Comparison of ENCODE assay signal across 24 cellular contexts in genomic region chr14:31660191-31660590, GRCh38.
DNase-seq lines count a peak whose midpoint lies in the region; ATAC-seq, FAIRE-seq and TF ChIP-seq lines count a peak whose summit lies in the region.
"Had no signal": no experiment of that assay in that cellular context is flagged by ENCODE, and none has a peak within 500 bp of the region (broad histone marks: within the 10 kb centered on the region; RNA-seq: fewer than 3 reads in every experiment).

No MANE protein-coding gene starts in this region.

- no peak overlapping the region for H3K27ac ChIP-seq in HepG2 (ENCODE audit: extremely low read length, insufficient read depth, low read length)
- H3K27ac ChIP-seq: coronary artery, HL-60, prostate gland had no signal

- no peaks in the 10 kb centered on the region for H3K36me3 ChIP-seq in HepG2 (replicated peaks in 1 of 2; ENCODE audit: control insufficient read depth in 1 of 2, insufficient read depth in 2 of 2, low read length in 2 of 2)
- H3K36me3 ChIP-seq: prostate gland had no signal

- CTCF ChIA-PET in HepG2 (lab: Yijun Ruan, JAX; ENCODE audit: low intra/inter-chr PET ratio, low total read pairs) = no interaction called here

- no peaks in the 10 kb centered on the region for H4K20me1 ChIP-seq in HepG2 (ENCODE audit: insufficient read depth, low read length)

- H3K4me2 ChIP-seq in HepG2 (ENCODE audit: low read depth, low read length) = no peak overlapping the region

- intact Hi-C loops in HepG2 (cut with micrococcal nuclease; ENCODE audit: unreplicated experiment) = no loop called here

- H3K9me3 Mint-ChIP-seq in stimulated activated naive B cell treated with anti-CD40 and anti-IgM and Interleukin-4, amounts not matched to agents 10 μg/mL and 1 μg/mL and 100 μg/mL, for 72 hours = peaks cover 8 to 10% of the 10 kb centered on the region in 2 donors

- TF ChIP-seq POLR2A in HepG2 (IDR thresholded peaks at IDR 0.05; ENCODE audit: insufficient read depth in 1 of 2, low read depth in 2 of 2, low read length in 2 of 2) (no peak), GM12892 (IDR thresholded peaks at IDR 0.05; ENCODE audit: low read depth, low read length) (no peak)

- no peak for TF ChIP-seq RAD21 in HepG2 (CRISPR knock-in tag; IDR thresholded peaks at IDR 0.05)

- no peaks in the 10 kb centered on the region for H3K4me1 ChIP-seq in HepG2 (ENCODE audit: insufficient read depth, low read length)
- H3K4me1 ChIP-seq: prostate gland had no signal

- ATAC-seq in GM18868 (IDR thresholded peaks at IDR 0.05; ENCODE audit: unreplicated experiment) = peak; percentile 86
- ATAC-seq in GM21423 (IDR thresholded peaks at IDR 0.05; ENCODE audit: unreplicated experiment) = peak; percentile 48
- peak; percentile 60 for ATAC-seq in HG03432 (IDR thresholded peaks at IDR 0.05; ENCODE audit: unreplicated experiment)
- ATAC-seq in stimulated activated naive B cell treated with anti-CD40 and anti-IgM and Interleukin-4, amounts not matched to agents 10 μg/mL and 1 μg/mL and 100 μg/mL, for 72 hours (replicated peaks) = peak; percentile 51 to 61
- ATAC-seq in HepG2 = no peak

- no peak for DNase-seq in stimulated activated naive B cell treated with anti-CD40 and anti-IgM and Interleukin-4, amounts not matched to agents 10 μg/mL and 1 μg/mL and 100 μg/mL, for 72 hours
- DNase-seq in HepG2 (ENCODE audit: low spot score) (no peak), midbrain (lab: John Stamatoyannopoulos, UW) (no peak), GM12892 (ENCODE audit: insufficient read length) (no peak)
- DNase-seq: activated CD4-positive, alpha-beta T cell treated with anti-CD3 and anti-CD28 coated beads for 4 hours; activated naive CD4-positive, alpha-beta T cell treated with Interleukin-2 at 50 U/mL for 16 hours; activated T-cell treated with anti-CD3 and anti-CD28 coated beads, Interleukin-2, amount 50 U/mL, for 48 hours; IMR-90; kidney glomerular epithelial cell; mammary epithelial cell; NCI-H1417 treated with DMSO at 0.1 percent for 48 hours; NCI-H2107; NCI-H510A; stimulated activated CD4-positive, alpha-beta T cell treated with anti-CD3 and anti-CD28 coated beads, Interleukin-1b, Interleukin-23, amount 100 ng/mL, for 48 hours had no signal

- POLR2A ChIA-PET in HepG2 (lab: Yijun Ruan, JAX) = no interaction called here

- no peak for TF ChIP-seq CTCF in HepG2 (CRISPR knock-in tag; IDR thresholded peaks at IDR 0.05)

- H3K9ac ChIP-seq in HepG2 (ENCODE audit: insufficient read depth, low read depth, low read length) = no peak overlapping the region

- no peak for TF ChIP-seq EP300 in HepG2 (IDR thresholded peaks at IDR 0.05; ENCODE audit: low read depth in 2 of 2, low read length in 2 of 2)
- no peak for TF ChIP-seq EP300 in HepG2 (CRISPR knock-in tag; IDR thresholded peaks at IDR 0.05; ENCODE audit: borderline replicate concordance)

- H3K4me1 Mint-ChIP-seq in stimulated activated naive B cell treated with anti-CD40 and anti-IgM and Interleukin-4, amounts not matched to agents 10 μg/mL and 1 μg/mL and 100 μg/mL, for 72 hours = peaks cover 3 to 10% of the 10 kb centered on the region in 2 donors

- no peaks in the 10 kb centered on the region for H3K27me3 Mint-ChIP-seq in stimulated activated naive B cell treated with anti-CD40 and anti-IgM and Interleukin-4, amounts not matched to agents 10 μg/mL and 1 μg/mL and 100 μg/mL, for 72 hours

- BruUV-seq in HepG2 (replicated peaks; lab: Mats Ljungman, UMichigan) = no TSS peak

- in situ Hi-C loops in HepG2 (cut with HindIII; ENCODE audit: extremely low pct_ligation_motif_present, low pct_unique_long_range_greater_than_20kb) = no loop called here

- no peak overlapping the region for H2AFZ ChIP-seq in HepG2 (ENCODE audit: low read length)

- FAIRE-seq in HepG2 (lab: Jason Lieb, UNC) (no peak), GM12892 (lab: Jason Lieb, UNC) (no peak)
- FAIRE-seq: bronchial epithelial cell, endometrium, H54, urothelium cell line had no signal

- 95% methylated on average over 3 of the region's 3 CpGs for WGBS in HepG2 (ENCODE audit: low lambda C conversion rate)

- no peaks in the 10 kb centered on the region for H3K27me3 ChIP-seq in HepG2 (ENCODE audit: control insufficient read depth in 1 of 2, insufficient read depth in 2 of 2, low read length in 2 of 2)

- H3K9me3 ChIP-seq in HepG2 (ENCODE audit: low read length) = no peaks in the 10 kb centered on the region
- H3K9me3 ChIP-seq: prostate gland had no signal

- H3K27ac Mint-ChIP-seq in stimulated activated naive B cell treated with anti-CD40 and anti-IgM and Interleukin-4, amounts not matched to agents 10 μg/mL and 1 μg/mL and 100 μg/mL, for 72 hours = no peak overlapping the region

- H3K4me3 ChIP-seq in HepG2 (replicated peaks in 1 of 3; ENCODE audit: insufficient read depth in 1 of 3, low read depth in 2 of 3, low read length in 3 of 3) = no peak overlapping the region
- H3K4me3 ChIP-seq: coronary artery, prostate gland had no signal

- peaks cover 31 to 42% of the 10 kb centered on the region in 2 donors for H3K36me3 Mint-ChIP-seq in stimulated activated naive B cell treated with anti-CD40 and anti-IgM and Interleukin-4, amounts not matched to agents 10 μg/mL and 1 μg/mL and 100 μg/mL, for 72 hours

- H3K4me3 Mint-ChIP-seq in stimulated activated naive B cell treated with anti-CD40 and anti-IgM and Interleukin-4, amounts not matched to agents 10 μg/mL and 1 μg/mL and 100 μg/mL, for 72 hours = no peak overlapping the region

- H3K79me2 ChIP-seq in HepG2 (ENCODE audit: insufficient read depth, low read length) = no peaks in the 10 kb centered on the region

TF ChIP-seq in HepG2, 621 proteins besides CTCF, POLR2A, EP300 and RAD21:
- TF ChIP-seq ZBTB3 (CRISPR knock-in tag; IDR thresholded peaks at IDR 0.05; ENCODE audit: borderline replicate concordance, low read depth) (no peak), KAT2B (IDR thresholded peaks at IDR 0.05; ENCODE audit: borderline replicate concordance, low read depth, low read length) (no peak), GABPB1 (CRISPR knock-in tag; IDR thresholded peaks at IDR 0.05) (no peak), ZBTB34 (CRISPR knock-in tag; IDR thresholded peaks at IDR 0.05) (no peak), TRAFD1 (CRISPR knock-in tag; IDR thresholded peaks at IDR 0.05; ENCODE audit: borderline replicate concordance) (no peak), MED13 (CRISPR knock-in tag; IDR thresholded peaks at IDR 0.05) (no peak), ATF5 (CRISPR knock-in tag; IDR thresholded peaks at IDR 0.05; ENCODE audit: low read depth) (no peak), HDAC6 (IDR thresholded peaks at IDR 0.05; ENCODE audit: low read depth, low read length) (no peak), CBX1 (IDR thresholded peaks at IDR 0.05; ENCODE audit: low read depth) (no peak), ZBTB26 (CRISPR knock-in tag; IDR thresholded peaks at IDR 0.05; ENCODE audit: borderline replicate concordance) (no peak), CHD4 (IDR thresholded peaks at IDR 0.05; ENCODE audit: borderline replicate concordance, low read length) (no peak)
TF ChIP-seq in HepG2: peak in this region for 0.
